8 cellular contexts compared by ENCODE assay signal in the genomic region with DNA sequence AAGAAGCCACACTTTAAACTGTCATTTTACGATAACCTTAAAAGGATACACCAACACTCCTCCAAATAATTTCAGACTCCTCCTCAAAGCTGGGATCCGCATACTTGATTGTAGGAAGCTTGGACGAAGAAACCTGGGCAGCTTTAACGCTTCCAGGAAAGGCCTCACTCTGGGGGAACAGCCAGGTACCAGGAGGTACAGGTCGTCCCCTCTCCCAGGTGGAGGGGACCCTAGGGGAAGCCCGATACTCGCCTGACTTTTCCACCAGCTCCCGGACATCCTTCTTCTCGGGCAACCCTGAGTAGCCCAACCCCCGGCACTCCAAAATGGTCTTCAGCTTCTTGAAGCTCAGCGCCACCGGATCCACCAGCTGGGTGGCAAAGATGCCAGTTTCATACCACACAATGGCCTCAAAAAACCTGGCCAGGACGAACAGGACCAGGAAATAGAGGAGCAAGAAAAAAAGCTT. TPM values are rescaled to one million over a fixed set of nuclear protein-coding genes. Genes with fewer than 3 reads are reported as not detected.
A peak's percentile ranks its signal among the peaks of the same experiment; 100 is the strongest.
DNase-seq lines count a peak whose midpoint lies in the region; ATAC-seq, FAIRE-seq and TF ChIP-seq lines count a peak whose summit lies in the region.

No MANE protein-coding gene starts in this region.

- peak; percentile 12 for DNase-seq in HEK293T (ENCODE audit: extremely low spot score)
- DNase-seq in T-helper 2 cell: peak in 3 of 5 experiments; percentile 5 to 54 (median 9)
- DNase-seq in dorsolateral prefrontal cortex: peak in 3 of 10 donors; percentile 19 to 52 (median 39)
- DNase-seq in memory B cell (ENCODE audit: low spot score in 2 of 2): peak in 1 of 2 donors; percentile 13
- DNase-seq in stimulated activated naive CD8-positive, alpha-beta T cell treated with anti-CD3 and anti-CD28 coated beads, Interleukin-15, Interleukin-2, amounts not matched to agents 100 U/mL and 50 U/mL, for 24 hours: peak; percentile 43
- DNase-seq in GM13976 (ENCODE audit: low spot score): no peak
- DNase-seq in D721Med (ENCODE audit: insufficient read length, low spot score): no peak

- in situ Hi-C loops in GM13976 (cut with MboI; ENCODE audit: low sequenced_read_pairs, unreplicated experiment): no loop called here

- peak overlapping the region; percentile 76 to 96 (median 88) for H3K4me2 ChIP-seq in BLaER1 treated with 17β-estradiol and CSF1 and Interleukin-3, amounts not matched to agents 10 nM and 100 nM

- H3K27me3 Mint-ChIP-seq in memory B cell: no peaks in the 10 kb centered on the region

- H3K4me1 Mint-ChIP-seq in memory B cell: peaks cover 31% of the 10 kb centered on the region

- H3K4me1 ChIP-seq in BLaER1 treated with 17β-estradiol and CSF1 and Interleukin-3, amounts not matched to agents 10 nM and 100 nM: peaks cover 4 to 36% (median 20%) of the 10 kb centered on the region in 10 experiments; a peak in 19 of 20 replicates

- FAIRE-seq in D721Med (lab: Jason Lieb, UNC): no peak

- H3K36me3 Mint-ChIP-seq in memory B cell: peaks cover 14% of the 10 kb centered on the region

- H3K4me3 Mint-ChIP-seq in memory B cell: peak overlapping the region; percentile 95

- TF ChIP-seq CTCF in dorsolateral prefrontal cortex (IDR thresholded peaks at IDR 0.05 in 54 of 56, conservative IDR thresholded peaks at IDR 0.05 in 2 of 56; ENCODE audit: low read depth in 1 of 56, partially characterized antibody in 56 of 56) (no peak), GM13976 (IDR thresholded peaks at IDR 0.05; ENCODE audit: borderline replicate concordance, control extremely low read depth, extremely low read depth, insufficient read depth, missing control alignments) (no peak), D721Med (IDR thresholded peaks at IDR 0.05; ENCODE audit: insufficient read depth, missing control alignments) (no peak)

- CTCF ChIA-PET in HEK293T (lab: Yijun Ruan, JAX): no interaction called here

- H4K20me1 ChIP-seq in BLaER1 treated with 17β-estradiol and CSF1 and Interleukin-3, amounts not matched to agents 10 nM and 100 nM: peaks cover 0 to 41% (median 22%) of the 10 kb centered on the region in 11 experiments; a peak in 9 of 22 replicates

- no peak for ATAC-seq in memory B cell (ENCODE audit: low read depth)
- no peak for ATAC-seq in stimulated activated naive CD8-positive, alpha-beta T cell treated with anti-CD3 and anti-CD28 coated beads, Interleukin-15, Interleukin-2, amounts not matched to agents 100 U/mL and 50 U/mL, for 24 hours

- H3K27ac Mint-ChIP-seq in memory B cell: peak overlapping the region; percentile 97

- no peaks in the 10 kb centered on the region for H3K9me3 ChIP-seq in BLaER1 treated with 17β-estradiol and CSF1 and Interleukin-3, amounts not matched to agents 10 nM and 100 nM (replicated peaks in 1 of 11)

- peak overlapping the region; percentile 93 to 99 (median 97) for H3K9ac ChIP-seq in BLaER1 treated with 17β-estradiol and CSF1 and Interleukin-3, amounts not matched to agents 10 nM and 100 nM

- peaks cover 24 to 29% (median 28%) of the 10 kb centered on the region in 11 experiments for H3K36me3 ChIP-seq in BLaER1 treated with 17β-estradiol and CSF1 and Interleukin-3, amounts not matched to agents 10 nM and 100 nM

- peak overlapping the region; percentile 85 to 97 (median 88) for H3K4me3 ChIP-seq in BLaER1 treated with 17β-estradiol and CSF1 and Interleukin-3, amounts not matched to agents 10 nM and 100 nM
- peak overlapping the region; percentile 57 to 93 (median 85) for H3K4me3 ChIP-seq in dorsolateral prefrontal cortex

- no peaks in the 10 kb centered on the region for H3K27me3 ChIP-seq in BLaER1 treated with 17β-estradiol and CSF1 and Interleukin-3, amounts not matched to agents 10 nM and 100 nM
- H3K27me3 ChIP-seq in dorsolateral prefrontal cortex: no peaks in the 10 kb centered on the region

- intact Hi-C loops in dorsolateral prefrontal cortex (cut with DNase I): loop anchor here (5.0 to 10.0 kb wide), 4 partner anchors 52 to 180 kb away; partner anchors contain the start of gene KDM3A (in 1 of the 2)

- no peaks in the 10 kb centered on the region for H3K9me3 Mint-ChIP-seq in memory B cell

- peak overlapping the region; percentile 94 to 99 (median 96) for H3K27ac ChIP-seq in BLaER1 treated with 17β-estradiol and CSF1 and Interleukin-3, amounts not matched to agents 10 nM and 100 nM
- peak overlapping the region; percentile 71 to 99 (median 96) for H3K27ac ChIP-seq in dorsolateral prefrontal cortex

- POLR2A ChIA-PET in HEK293T (lab: Yijun Ruan, JAX): interaction anchor here (0.7 to 0.9 kb wide), 2 partner anchors 9 to 60 kb away, joined by 3 read pairs; no protein-coding TSS in a partner anchor

TF ChIP-seq in HEK293T, 16 proteins besides CTCF, POLR2A, EP300 and RAD21:
- TF ChIP-seq L3MBTL2 (conservative IDR thresholded peaks at IDR 0.05): no peak
- no peak for TF ChIP-seq SUZ12 (IDR thresholded peaks at IDR 0.05)
- no peak for TF ChIP-seq ELF4 (IDR thresholded peaks at IDR 0.05)
- no peak for TF ChIP-seq HDGF (IDR thresholded peaks at IDR 0.05; ENCODE audit: borderline replicate concordance)
- no peak for TF ChIP-seq LEF1 (IDR thresholded peaks at IDR 0.05; ENCODE audit: borderline replicate concordance)
- TF ChIP-seq NFRKB (IDR thresholded peaks at IDR 0.05): no peak
- TF ChIP-seq ZNF384 (IDR thresholded peaks at IDR 0.05): no peak
- no peak for TF ChIP-seq TARDBP (IDR thresholded peaks at IDR 0.05)
- TF ChIP-seq FOXM1 (IDR thresholded peaks at IDR 0.05; ENCODE audit: borderline replicate concordance): no peak
- no peak for TF ChIP-seq SP1 (IDR thresholded peaks at IDR 0.05)
- no peak for TF ChIP-seq FOXA1 (IDR thresholded peaks at IDR 0.05)
TF ChIP-seq in HEK293T: peak in this region for 0.

RNA-seq across cellular contexts. Expression of gene RNF103, which starts 1.2 kb away (rescaled TPM):
- total RNA-seq in dorsolateral prefrontal cortex: 10 to 100 TPM; 37.3 to 62.1 (median 50.9) TPM

RNA-seq across cellular contexts. Expression of gene CHMP3, which starts 59.2 kb away (rescaled TPM):
- 100 to 1,000 TPM in 96 of 120 experiments, 10 to 100 TPM in 24; 70.7 to 207 (median 128) TPM for total RNA-seq in dorsolateral prefrontal cortex

Comparison
In these comparisons a context has a peak if more than half of its experiments do, and no peak if none do; other contexts are left out.
1. DNase-seq: peak in HEK293T (single experiment), T-helper 2 cell (3 of 5) and stimulated activated naive CD8-positive, alpha-beta T cell treated with anti-CD3 and anti-CD28 coated beads, Interleukin-15, Interleukin-2, amounts not matched to agents 100 U/mL and 50 U/mL, for 24 hours (single experiment); none in GM13976 (single experiment) and D721Med (single experiment).